11 cellular contexts compared by ENCODE assay signal in the genomic region with DNA sequence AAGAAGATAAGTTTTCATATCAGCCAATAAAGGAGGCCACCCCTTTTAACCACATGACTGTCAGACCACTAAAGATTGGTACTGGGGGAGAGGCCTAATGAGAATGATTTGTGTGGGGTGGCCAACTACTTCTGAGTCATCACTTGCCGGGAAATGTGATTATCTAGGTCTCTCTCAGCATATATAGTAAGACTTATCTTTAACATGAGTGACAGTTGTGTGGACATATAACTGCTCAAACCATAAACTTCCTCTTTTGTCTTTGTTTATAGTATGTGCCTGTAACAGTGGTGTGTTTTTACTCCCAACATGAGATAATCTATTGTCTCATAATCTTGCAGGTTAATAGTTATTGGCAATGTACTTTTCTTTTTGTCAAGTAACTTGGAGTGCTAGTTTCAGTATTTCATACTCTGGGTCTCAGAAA.
DNase-seq lines count a peak whose midpoint lies in the region; ATAC-seq, FAIRE-seq and TF ChIP-seq lines count a peak whose summit lies in the region.
"Had no signal": no experiment of that assay in that cellular context is flagged by ENCODE, and none has a peak within 500 bp of the region (broad histone marks: within the 10 kb centered on the region; RNA-seq: fewer than 3 reads in every experiment).

No MANE protein-coding gene starts in this region.

- H3K9ac ChIP-seq in Loucy (ENCODE audit: low read depth, low read length, poor library complexity, severe bottlenecking) (peak overlapping the region; percentile 59), kidney (ENCODE audit: low read length in 2 of 2) (no peak overlapping the region)

- H4K20me1 ChIP-seq in Loucy (ENCODE audit: insufficient read depth, low read length, poor library complexity, severe bottlenecking) = no peaks in the 10 kb centered on the region

- H3K36me3 Mint-ChIP-seq in central memory CD8-positive, alpha-beta T cell (ENCODE audit: insufficient read depth) = peaks cover 4% of the 10 kb centered on the region

- no peak for FAIRE-seq in kidney (lab: Jason Lieb, UNC)
- FAIRE-seq: endometrium had no signal

- no peaks in the 10 kb centered on the region for H3K27me3 ChIP-seq in Loucy (ENCODE audit: insufficient read depth, low read length, poor library complexity, severe bottlenecking)

- H3K27ac Mint-ChIP-seq in central memory CD8-positive, alpha-beta T cell (ENCODE audit: low read depth) = no peak overlapping the region

- peak overlapping the region; percentile 49 for H3K4me3 ChIP-seq in Loucy (ENCODE audit: low read length, poor library complexity, severe bottlenecking)
- H3K4me3 ChIP-seq in kidney (ENCODE audit: low read length in 2 of 2) = no peak overlapping the region

- intact Hi-C loops in kidney (cut with DNase I) = no loop called here

- H3K9me3 Mint-ChIP-seq in central memory CD8-positive, alpha-beta T cell = no peaks in the 10 kb centered on the region

- peaks cover 9% of the 10 kb centered on the region; the same call in 1 of the 2 replicates for H3K79me2 ChIP-seq in Loucy (ENCODE audit: insufficient read depth, low read length)

- H3F3A ChIP-seq in Loucy (ENCODE audit: low read depth) = peaks cover 13% of the 10 kb centered on the region

- H3K4me2 ChIP-seq in Loucy (ENCODE audit: low read depth, low read length, poor library complexity, severe bottlenecking) = peak overlapping the region; percentile 74

- H3K4me1 ChIP-seq in Loucy (ENCODE audit: insufficient read depth, low read length, poor library complexity, severe bottlenecking) (peaks cover 47% of the 10 kb centered on the region), kidney (ENCODE audit: control insufficient read depth in 1 of 2, insufficient read depth in 1 of 2, low read depth in 1 of 2, low read length in 2 of 2) (no peaks in the 10 kb centered on the region)
- H3K4me1 ChIP-seq: Caco-2 had no signal

- peaks cover 13% of the 10 kb centered on the region for H3K4me1 Mint-ChIP-seq in central memory CD8-positive, alpha-beta T cell

- ATAC-seq in GM21576 (IDR thresholded peaks at IDR 0.05; ENCODE audit: unreplicated experiment) = peak; percentile 79
- peak; percentile 36 for ATAC-seq in central memory CD8-positive, alpha-beta T cell (replicated peaks; ENCODE audit: extremely low read depth, poor library complexity, severe bottlenecking)
- ATAC-seq in GM21367 (IDR thresholded peaks at IDR 0.05; ENCODE audit: unreplicated experiment) = no peak

- H3K36me3 ChIP-seq in Loucy (ENCODE audit: insufficient read depth, low read length) (no peaks in the 10 kb centered on the region), kidney (ENCODE audit: control insufficient read depth in 1 of 2, insufficient read depth in 2 of 2, low read length in 2 of 2) (no peaks in the 10 kb centered on the region)

- no peak overlapping the region for H3K27ac ChIP-seq in kidney (ENCODE audit: low read depth in 2 of 2, low read length in 2 of 2)

- H3K9me2 ChIP-seq in Loucy (replicated peaks; ENCODE audit: low read depth, low read length) = no peaks in the 10 kb centered on the region

- H2AFZ ChIP-seq in Loucy (ENCODE audit: low read length) = no peak overlapping the region

- TF ChIP-seq CTCF in Loucy (conservative IDR thresholded peaks at IDR 0.05; ENCODE audit: low read length) = no peak
- no peak for TF ChIP-seq CTCF in kidney (IDR thresholded peaks at IDR 0.05; ENCODE audit: borderline replicate concordance, extremely low read depth, insufficient read depth)

- DNase-seq in ELR (ENCODE audit: low read depth) (peak; percentile 45), kidney (no peak), NCI-H524 (lab: John Stamatoyannopoulos, UW) (no peak), middle frontal gyrus (ENCODE audit: extremely low spot score, low spot score) (no peak)
- DNase-seq in central memory CD8-positive, alpha-beta T cell (ENCODE audit: low spot score in 2 of 2) = no peak
- DNase-seq: Caco-2, NCI-H446 treated with DMSO at 0.1 percent for 48 hours had no signal

- no peaks in the 10 kb centered on the region for H3K27me3 Mint-ChIP-seq in central memory CD8-positive, alpha-beta T cell

- H3K4me3 Mint-ChIP-seq in central memory CD8-positive, alpha-beta T cell = no peak overlapping the region

- no peaks in the 10 kb centered on the region for H3K9me3 ChIP-seq in Loucy (ENCODE audit: insufficient read depth, low read depth, low read length)
- no peaks in the 10 kb centered on the region for H3K9me3 ChIP-seq in kidney (ENCODE audit: control insufficient read depth in 1 of 2, low read length in 2 of 2)
- H3K9me3 ChIP-seq: Caco-2 had no signal
